Comparison of ENCODE assay signal across 18 cellular contexts in genomic region chr3:12430086-12430485, GRCh38.
"Had no signal": no experiment of that assay in that cellular context is flagged by ENCODE, and none has a peak within 500 bp of the region (broad histone marks: within the 10 kb centered on the region; RNA-seq: fewer than 3 reads in every experiment).

No MANE protein-coding gene starts in this region.

- ATAC-seq: activated CD8-positive, alpha-beta memory T cell treated with anti-CD3 and anti-CD28 coated beads, Interleukin-2, amount 10 ng/mL, durations not matched to agents 7 days and 5 days; left lung; naive thymus-derived CD4-positive, alpha-beta T cell; stimulated activated effector memory CD8-positive, alpha-beta T cell treated with anti-CD3 and anti-CD28 coated beads, Interleukin-12 subunit alpha, Interleukin-12 subunit beta, amount 100 ng/mL, for 72 hours had no signal

- DNase-seq: activated CD4-positive, alpha-beta memory T cell treated with anti-CD3 and anti-CD28 coated beads, Interleukin-2, amount 10 ng/mL, durations not matched to agents 7 days and 5 days; activated CD4-positive, alpha-beta T cell treated with anti-CD3 and anti-CD28 coated beads for 48 hours; activated CD4-positive, CD25-positive, alpha-beta regulatory T cell; activated CD8-positive, alpha-beta memory T cell treated with anti-CD3 and anti-CD28 coated beads, Interleukin-2, amount 10 ng/mL, durations not matched to agents 7 days and 5 days; erythroblast; head of caudate nucleus; kidney; left lung; mammary epithelial cell; naive thymus-derived CD4-positive, alpha-beta T cell; ovary; sigmoid colon; stimulated activated CD4-positive, alpha-beta T cell treated with anti-CD3 and anti-CD28 coated beads, Interleukin-4, amount 100 ng/mL, for 24 hours; stomach; T-helper 1 cell; T-helper 9 cell; testis had no signal

- H3K4me1 ChIP-seq: sigmoid colon, testis had no signal

- H3K36me3 ChIP-seq: left lung, ovary, sigmoid colon had no signal

- H3K27me3 ChIP-seq: left lung, ovary, sigmoid colon, stomach, testis had no signal

- H3K27ac ChIP-seq: left lung, ovary, sigmoid colon, stomach, testis had no signal

- H3K4me3 ChIP-seq: left lung, ovary, sigmoid colon, stomach, testis had no signal

- H3K9me3 ChIP-seq: ovary, sigmoid colon, stomach, testis had no signal
